In genomic region chr7:155710035-155710434, GRCh38 we compare ENCODE assay signal across 29 cellular contexts.
DNase-seq lines count a peak whose midpoint lies in the region; ATAC-seq, FAIRE-seq and TF ChIP-seq lines count a peak whose summit lies in the region.
"Had no signal": no experiment of that assay in that cellular context is flagged by ENCODE, and none has a peak within 500 bp of the region (broad histone marks: within the 10 kb centered on the region; RNA-seq: fewer than 3 reads in every experiment).

No MANE protein-coding gene starts in this region.

- no peaks in the 10 kb centered on the region for H3F3A ChIP-seq in GM23338 (replicated peaks; ENCODE audit: low read depth)

- in situ Hi-C loops in K562 (cut with MboI): no loop called here

- H3K79me2 ChIP-seq in GM23338 (replicated peaks; ENCODE audit: insufficient read depth) (peaks cover 68% of the 10 kb centered on the region), OCI-LY3 (ENCODE audit: low read length) (peaks cover 31% of the 10 kb centered on the region), K562 (ENCODE audit: control insufficient read depth, insufficient read depth, low read length) (peaks cover 49% of the 10 kb centered on the region)

- H4K20me1 ChIP-seq in GM23338 (replicated peaks; ENCODE audit: insufficient read depth) (peaks cover 29% of the 10 kb centered on the region), OCI-LY3 (ENCODE audit: insufficient read depth, low read length) (peaks cover 66% of the 10 kb centered on the region), K562 (replicated peaks; ENCODE audit: control insufficient read depth, insufficient read depth, low read length) (peaks cover 35% of the 10 kb centered on the region)

- H3K27ac Mint-ChIP-seq in GM23338 (no peak overlapping the region), WTC11 (no peak overlapping the region)
- H3K27ac Mint-ChIP-seq: CD4-positive, alpha-beta memory T cell; HFFc6; T-helper 17 cell had no signal

- ATAC-seq in A549 (no peak), GM23338 (no peak), K562 (no peak), WTC11 (no peak)
- ATAC-seq: T-helper 17 cell had no signal

- no peaks in the 10 kb centered on the region for H3K27me3 ChIP-seq in GM23338 (ENCODE audit: insufficient read depth)
- no peaks in the 10 kb centered on the region for H3K27me3 ChIP-seq in OCI-LY3 (ENCODE audit: low read depth, low read length)
- no peaks in the 10 kb centered on the region for H3K27me3 ChIP-seq in K562 (ENCODE audit: control insufficient read depth in 2 of 2, insufficient read depth in 2 of 2, low read length in 2 of 2)
- H3K27me3 ChIP-seq in stomach: no peaks in the 10 kb centered on the region
- H3K27me3 ChIP-seq: Peyer's patch had no signal

- H3K36me3 ChIP-seq in GM23338 (ENCODE audit: insufficient read depth) (peaks cover 30% of the 10 kb centered on the region; the same call in 1 of the 2 replicates), OCI-LY3 (replicated peaks; ENCODE audit: low read depth, low read length) (peaks cover 46% of the 10 kb centered on the region), K562 (ENCODE audit: control insufficient read depth, insufficient read depth, low read length) (peaks cover 98% of the 10 kb centered on the region), stomach (peaks cover 38 to 97% (median 92%) of the 10 kb centered on the region in 4 donors)

- H3K27ac ChIP-seq in A549 (no peak overlapping the region), GM23338 (ENCODE audit: low read depth) (no peak overlapping the region), OCI-LY3 (ENCODE audit: low read length) (peak overlapping the region; percentile 35), K562 (ENCODE audit: extremely low read depth, low read depth, low read length) (no peak overlapping the region), stomach (no peak overlapping the region)
- H3K27ac ChIP-seq: GM23248, HL-60 had no signal

- POLR2A ChIA-PET in A549 (lab: Yijun Ruan, JAX) (no interaction called here), K562 (lab: Yijun Ruan, JAX) (interaction anchor here (2.0 kb wide), 1 partner anchor 21 kb away, joined by 4 read pairs; no protein-coding TSS in a partner anchor), WTC11 (lab: Charles Lee) (interaction anchor here (0.6 kb wide), 1 partner anchor 260 kb away, joined by 3 read pairs; no protein-coding TSS in a partner anchor)

- TF ChIP-seq RAD21 in A549 (conservative IDR thresholded peaks at IDR 0.05 in 1 of 2, IDR thresholded peaks at IDR 0.05 in 1 of 2): no peak
- TF ChIP-seq RAD21 in K562 (CRISPR knock-in tag; conservative IDR thresholded peaks at IDR 0.05 in 1 of 2, IDR thresholded peaks at IDR 0.05 in 1 of 2): no peak

- no peak for FAIRE-seq in A549 (lab: Jason Lieb, UNC)
- no peak for FAIRE-seq in K562 (lab: Jason Lieb, UNC)

- CTCF ChIA-PET in A549 (lab: Yijun Ruan, JAX): interaction anchor here (0.6 to 4.2 kb wide), 3 partner anchors 58 to 701 kb away, joined by 4 to 16 read pairs (median 5); no protein-coding TSS in a partner anchor
- CTCF ChIA-PET in K562 (lab: Yijun Ruan, JAX; ENCODE audit: low intra/inter-chr PET ratio): no interaction called here
- CTCF ChIA-PET in WTC11 (lab: Charles Lee): no interaction called here

- H3K9me3 ChIP-seq in A549 (no peaks in the 10 kb centered on the region), OCI-LY3 (ENCODE audit: insufficient read depth, low read length) (no peaks in the 10 kb centered on the region), K562 (replicated peaks; ENCODE audit: control insufficient read depth, insufficient read depth, low read depth, low read length) (no peaks in the 10 kb centered on the region), stomach (no peaks in the 10 kb centered on the region)
- H3K9me3 ChIP-seq: Caco-2, HAP-1, Peyer's patch, SK-N-SH had no signal

- H3K27me3 Mint-ChIP-seq in GM23338 (ENCODE audit: insufficient read depth, low read depth, poor library complexity) (peaks cover 6% of the 10 kb centered on the region), WTC11 (ENCODE audit: low read depth) (no peaks in the 10 kb centered on the region)
- H3K27me3 Mint-ChIP-seq: CD4-positive, alpha-beta memory T cell; T-helper 17 cell had no signal

- DNase-seq in A549 (ENCODE audit: low read depth in 1 of 2, low spot score in 1 of 2): no peak
- no peak for DNase-seq in GM23338 (ENCODE audit: low spot score)
- DNase-seq in K562 (ENCODE audit: extremely low read depth in 1 of 4, low spot score in 3 of 4): no peak
- DNase-seq in WTC11 (ENCODE audit: low spot score): no peak
- no peak for DNase-seq in stomach
- DNase-seq in activated naive CD4-positive, alpha-beta T cell (lab: John Stamatoyannopoulos, UW): no peak
- DNase-seq in HK-2 (ENCODE audit: unreplicated experiment): no peak
- DNase-seq: 8988T; C1 segment of cervical spinal cord; Caco-2; CD4-positive, alpha-beta memory T cell; DMS79 treated with DMSO at 0.1 percent for 48 hours; GM23248; HFFc6; Karpas-422; MV-4-11; NCI-H2029; NCI-H446 treated with DMSO at 0.1 percent for 48 hours; NCI-H526; NCI-H82; NK-92 treated with Interleukin-12 subunit alpha and Interleukin-12 subunit beta, amount 100 ng/mL, for 24 hours; OCI-M1; SIG-M5; SK-N-SH; T-helper 17 cell had no signal

- H2AFZ ChIP-seq in GM23338 (no peak overlapping the region), OCI-LY3 (ENCODE audit: low read depth, low read length) (no peak overlapping the region), K562 (ENCODE audit: low read depth, low read length) (no peak overlapping the region)
- H2AFZ ChIP-seq: GM23248 had no signal

- TF ChIP-seq CTCF in A549 (IDR thresholded peaks at IDR 0.05): no peak
- no peak for TF ChIP-seq CTCF in GM23338 (conservative IDR thresholded peaks at IDR 0.05; ENCODE audit: low read depth in 2 of 2)
- TF ChIP-seq CTCF in OCI-LY3 (IDR thresholded peaks at IDR 0.05; ENCODE audit: low read depth, low read length): no peak
- no peak for TF ChIP-seq CTCF in K562 (IDR thresholded peaks at IDR 0.05 in 2 of 3, conservative IDR thresholded peaks at IDR 0.05 in 1 of 3; ENCODE audit: insufficient read depth in 2 of 3, low read depth in 1 of 3, low read length in 3 of 3)
- TF ChIP-seq CTCF in WTC11 (IDR thresholded peaks at IDR 0.05): no peak
- TF ChIP-seq CTCF in stomach (IDR thresholded peaks at IDR 0.05): no peak

- H3K9me1 ChIP-seq in K562 (ENCODE audit: control insufficient read depth, insufficient read depth, low read length): peaks cover 3% of the 10 kb centered on the region

- no peaks in the 10 kb centered on the region for H3K9me2 ChIP-seq in GM23338 (ENCODE audit: insufficient read depth)
- H3K9me2 ChIP-seq: SK-N-SH had no signal

- TF ChIP-seq POLR2A in A549 (IDR thresholded peaks at IDR 0.05; ENCODE audit: low read length) (no peak), K562 (conservative IDR thresholded peaks at IDR 0.05) (no peak), stomach (IDR thresholded peaks at IDR 0.05) (no peak)

- BruUV-seq in K562 (replicated peaks; lab: Mats Ljungman, UMichigan): no TSS peak

- H3K4me2 ChIP-seq in A549: no peak overlapping the region
- peak overlapping the region; percentile 38; the same call in 1 of the 2 replicates for H3K4me2 ChIP-seq in GM23338
- peak overlapping the region; percentile 37 for H3K4me2 ChIP-seq in OCI-LY3 (ENCODE audit: low read length)
- no peak overlapping the region for H3K4me2 ChIP-seq in K562 (ENCODE audit: insufficient read depth, low read length)
- H3K4me2 ChIP-seq: SK-N-SH had no signal

- intact Hi-C loops in K562 (cut with micrococcal nuclease) (no loop called here), stomach (cut with DNase I; ENCODE audit: low total_unique reads) (no loop called here)

- no peak overlapping the region for H3K9ac ChIP-seq in OCI-LY3 (ENCODE audit: low read length)
- H3K9ac ChIP-seq in K562 (ENCODE audit: insufficient read depth in 1 of 2, low read depth in 2 of 2, low read length in 2 of 2): no peak overlapping the region
- H3K9ac ChIP-seq: GM23248, SK-N-SH had no signal

- H3K9me3 Mint-ChIP-seq in GM23338 (no peaks in the 10 kb centered on the region), WTC11 (no peaks in the 10 kb centered on the region)
- H3K9me3 Mint-ChIP-seq: HFFc6 had no signal

- H3K36me3 Mint-ChIP-seq in GM23338 (ENCODE audit: low read depth) (peaks cover 54% of the 10 kb centered on the region), WTC11 (peaks cover 54% of the 10 kb centered on the region)

- no peak for TF ChIP-seq EP300 in A549 (IDR thresholded peaks at IDR 0.05)
- no peak for TF ChIP-seq EP300 in K562 (IDR thresholded peaks at IDR 0.05; ENCODE audit: low read length)
- TF ChIP-seq EP300 in stomach (IDR thresholded peaks at IDR 0.05): no peak

- no peak overlapping the region for H3K4me3 Mint-ChIP-seq in GM23338
- no peak overlapping the region for H3K4me3 Mint-ChIP-seq in WTC11
- H3K4me3 Mint-ChIP-seq: CD4-positive, alpha-beta memory T cell; HFFc6; T-helper 17 cell had no signal

- H3K4me1 ChIP-seq in A549: no peaks in the 10 kb centered on the region
- peaks cover 5% of the 10 kb centered on the region; the same call in 1 of the 2 replicates for H3K4me1 ChIP-seq in GM23338 (ENCODE audit: insufficient read depth)
- peaks cover 18% of the 10 kb centered on the region for H3K4me1 ChIP-seq in OCI-LY3 (ENCODE audit: low read length)
- H3K4me1 ChIP-seq in K562 (replicated peaks in 1 of 2; ENCODE audit: control insufficient read depth in 2 of 2, insufficient read depth in 2 of 2, low read length in 2 of 2): peaks cover 0 to 4% of the 10 kb centered on the region in 2 experiments; a peak in 2 of 5 replicates
- peaks cover 0 to 24% (median 20%) of the 10 kb centered on the region in 4 donors for H3K4me1 ChIP-seq in stomach
- H3K4me1 ChIP-seq: Caco-2, HAP-1 had no signal

- WGBS in A549 (ENCODE audit: missing lambda C conversion rate): 97% methylated on average over 6 of the region's 6 CpGs
- 90% methylated on average over 6 of the region's 6 CpGs for WGBS in K562 (ENCODE audit: insufficient coverage, low coverage, missing lambda C conversion rate)
- 79 to 89% (median 85%) methylated on average over 6 of the region's 6 CpGs for WGBS in stomach, 5 donors

- H3K4me1 Mint-ChIP-seq in GM23338 (peaks cover 10% of the 10 kb centered on the region), WTC11 (peaks cover 6% of the 10 kb centered on the region)

- no peak overlapping the region for H3K4me3 ChIP-seq in A549
- no peak overlapping the region for H3K4me3 ChIP-seq in GM23338
- no peak overlapping the region for H3K4me3 ChIP-seq in OCI-LY3 (ENCODE audit: low read length)
- H3K4me3 ChIP-seq in K562: no peak overlapping the region
- no peak overlapping the region for H3K4me3 ChIP-seq in stomach
- H3K4me3 ChIP-seq: GM23248, HAP-1, Peyer's patch had no signal

TF ChIP-seq in K562, 482 proteins besides CTCF, POLR2A, EP300 and RAD21 (continues in another document):
- TF ChIP-seq FOSL1 (tag; conservative IDR thresholded peaks at IDR 0.05) (no peak), SIN3B (IDR thresholded peaks at IDR 0.05; ENCODE audit: low read depth) (no peak), ZNF316 (IDR thresholded peaks at IDR 0.05) (peak; percentile 63), ZNF76 (CRISPR knock-in tag; IDR thresholded peaks at IDR 0.05; ENCODE audit: borderline replicate concordance) (no peak)

TF ChIP-seq in WTC11, 78 proteins besides CTCF, POLR2A, EP300 and RAD21 (continues in another document):
- TF ChIP-seq TEAD4 (CRISPR knock-in tag; IDR thresholded peaks at IDR 0.05) (no peak), FOXP1 (CRISPR knock-in tag; IDR thresholded peaks at IDR 0.05; ENCODE audit: borderline replicate concordance) (no peak), GTF2I (CRISPR knock-in tag; conservative IDR thresholded peaks at IDR 0.05) (no peak), NFYB (CRISPR knock-in tag; conservative IDR thresholded peaks at IDR 0.05; ENCODE audit: low read depth) (no peak), FOXJ3 (CRISPR knock-in tag; IDR thresholded peaks at IDR 0.05; ENCODE audit: borderline replicate concordance) (no peak)

Comparison
In these comparisons a context has a peak if more than half of its experiments do, and no peak if none do; other contexts are left out.
1. H3K4me2 ChIP-seq: peak in GM23338 (single experiment) and OCI-LY3 (single experiment); none in A549 (single experiment) and K562 (single experiment).